In the genomic region with DNA sequence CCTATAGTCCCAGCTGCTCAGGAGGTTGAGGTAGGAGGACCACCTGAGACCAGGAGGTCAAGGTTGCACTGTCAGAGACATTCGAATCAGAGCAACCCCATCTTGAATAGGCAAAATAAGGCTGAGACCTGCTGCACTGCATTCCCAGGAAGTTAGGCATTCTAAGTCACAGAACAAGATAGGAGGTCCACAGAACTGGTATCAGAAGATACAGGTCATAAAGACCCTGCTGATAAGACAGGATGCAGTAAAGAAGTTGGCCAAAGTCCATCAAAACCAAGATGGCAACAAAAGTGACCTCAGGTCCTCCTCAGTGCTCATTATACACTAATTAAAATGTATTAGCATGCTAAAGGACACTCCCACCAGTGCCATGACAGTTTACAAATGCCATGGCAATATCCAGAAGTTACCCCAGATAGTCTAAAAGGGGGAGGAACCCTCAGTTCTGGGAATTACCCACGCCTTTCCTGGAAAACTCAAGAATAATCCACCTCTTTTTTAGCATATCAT, we compare ENCODE assay signal across 1 cellular context.
TF ChIP-seq lines count a peak whose summit lies in the region.

No MANE protein-coding gene starts in this region.

TF ChIP-seq in K562, 482 proteins besides CTCF, POLR2A, EP300 and RAD21 (continued from another document and continues in another):
- TF ChIP-seq, protein P1, sequence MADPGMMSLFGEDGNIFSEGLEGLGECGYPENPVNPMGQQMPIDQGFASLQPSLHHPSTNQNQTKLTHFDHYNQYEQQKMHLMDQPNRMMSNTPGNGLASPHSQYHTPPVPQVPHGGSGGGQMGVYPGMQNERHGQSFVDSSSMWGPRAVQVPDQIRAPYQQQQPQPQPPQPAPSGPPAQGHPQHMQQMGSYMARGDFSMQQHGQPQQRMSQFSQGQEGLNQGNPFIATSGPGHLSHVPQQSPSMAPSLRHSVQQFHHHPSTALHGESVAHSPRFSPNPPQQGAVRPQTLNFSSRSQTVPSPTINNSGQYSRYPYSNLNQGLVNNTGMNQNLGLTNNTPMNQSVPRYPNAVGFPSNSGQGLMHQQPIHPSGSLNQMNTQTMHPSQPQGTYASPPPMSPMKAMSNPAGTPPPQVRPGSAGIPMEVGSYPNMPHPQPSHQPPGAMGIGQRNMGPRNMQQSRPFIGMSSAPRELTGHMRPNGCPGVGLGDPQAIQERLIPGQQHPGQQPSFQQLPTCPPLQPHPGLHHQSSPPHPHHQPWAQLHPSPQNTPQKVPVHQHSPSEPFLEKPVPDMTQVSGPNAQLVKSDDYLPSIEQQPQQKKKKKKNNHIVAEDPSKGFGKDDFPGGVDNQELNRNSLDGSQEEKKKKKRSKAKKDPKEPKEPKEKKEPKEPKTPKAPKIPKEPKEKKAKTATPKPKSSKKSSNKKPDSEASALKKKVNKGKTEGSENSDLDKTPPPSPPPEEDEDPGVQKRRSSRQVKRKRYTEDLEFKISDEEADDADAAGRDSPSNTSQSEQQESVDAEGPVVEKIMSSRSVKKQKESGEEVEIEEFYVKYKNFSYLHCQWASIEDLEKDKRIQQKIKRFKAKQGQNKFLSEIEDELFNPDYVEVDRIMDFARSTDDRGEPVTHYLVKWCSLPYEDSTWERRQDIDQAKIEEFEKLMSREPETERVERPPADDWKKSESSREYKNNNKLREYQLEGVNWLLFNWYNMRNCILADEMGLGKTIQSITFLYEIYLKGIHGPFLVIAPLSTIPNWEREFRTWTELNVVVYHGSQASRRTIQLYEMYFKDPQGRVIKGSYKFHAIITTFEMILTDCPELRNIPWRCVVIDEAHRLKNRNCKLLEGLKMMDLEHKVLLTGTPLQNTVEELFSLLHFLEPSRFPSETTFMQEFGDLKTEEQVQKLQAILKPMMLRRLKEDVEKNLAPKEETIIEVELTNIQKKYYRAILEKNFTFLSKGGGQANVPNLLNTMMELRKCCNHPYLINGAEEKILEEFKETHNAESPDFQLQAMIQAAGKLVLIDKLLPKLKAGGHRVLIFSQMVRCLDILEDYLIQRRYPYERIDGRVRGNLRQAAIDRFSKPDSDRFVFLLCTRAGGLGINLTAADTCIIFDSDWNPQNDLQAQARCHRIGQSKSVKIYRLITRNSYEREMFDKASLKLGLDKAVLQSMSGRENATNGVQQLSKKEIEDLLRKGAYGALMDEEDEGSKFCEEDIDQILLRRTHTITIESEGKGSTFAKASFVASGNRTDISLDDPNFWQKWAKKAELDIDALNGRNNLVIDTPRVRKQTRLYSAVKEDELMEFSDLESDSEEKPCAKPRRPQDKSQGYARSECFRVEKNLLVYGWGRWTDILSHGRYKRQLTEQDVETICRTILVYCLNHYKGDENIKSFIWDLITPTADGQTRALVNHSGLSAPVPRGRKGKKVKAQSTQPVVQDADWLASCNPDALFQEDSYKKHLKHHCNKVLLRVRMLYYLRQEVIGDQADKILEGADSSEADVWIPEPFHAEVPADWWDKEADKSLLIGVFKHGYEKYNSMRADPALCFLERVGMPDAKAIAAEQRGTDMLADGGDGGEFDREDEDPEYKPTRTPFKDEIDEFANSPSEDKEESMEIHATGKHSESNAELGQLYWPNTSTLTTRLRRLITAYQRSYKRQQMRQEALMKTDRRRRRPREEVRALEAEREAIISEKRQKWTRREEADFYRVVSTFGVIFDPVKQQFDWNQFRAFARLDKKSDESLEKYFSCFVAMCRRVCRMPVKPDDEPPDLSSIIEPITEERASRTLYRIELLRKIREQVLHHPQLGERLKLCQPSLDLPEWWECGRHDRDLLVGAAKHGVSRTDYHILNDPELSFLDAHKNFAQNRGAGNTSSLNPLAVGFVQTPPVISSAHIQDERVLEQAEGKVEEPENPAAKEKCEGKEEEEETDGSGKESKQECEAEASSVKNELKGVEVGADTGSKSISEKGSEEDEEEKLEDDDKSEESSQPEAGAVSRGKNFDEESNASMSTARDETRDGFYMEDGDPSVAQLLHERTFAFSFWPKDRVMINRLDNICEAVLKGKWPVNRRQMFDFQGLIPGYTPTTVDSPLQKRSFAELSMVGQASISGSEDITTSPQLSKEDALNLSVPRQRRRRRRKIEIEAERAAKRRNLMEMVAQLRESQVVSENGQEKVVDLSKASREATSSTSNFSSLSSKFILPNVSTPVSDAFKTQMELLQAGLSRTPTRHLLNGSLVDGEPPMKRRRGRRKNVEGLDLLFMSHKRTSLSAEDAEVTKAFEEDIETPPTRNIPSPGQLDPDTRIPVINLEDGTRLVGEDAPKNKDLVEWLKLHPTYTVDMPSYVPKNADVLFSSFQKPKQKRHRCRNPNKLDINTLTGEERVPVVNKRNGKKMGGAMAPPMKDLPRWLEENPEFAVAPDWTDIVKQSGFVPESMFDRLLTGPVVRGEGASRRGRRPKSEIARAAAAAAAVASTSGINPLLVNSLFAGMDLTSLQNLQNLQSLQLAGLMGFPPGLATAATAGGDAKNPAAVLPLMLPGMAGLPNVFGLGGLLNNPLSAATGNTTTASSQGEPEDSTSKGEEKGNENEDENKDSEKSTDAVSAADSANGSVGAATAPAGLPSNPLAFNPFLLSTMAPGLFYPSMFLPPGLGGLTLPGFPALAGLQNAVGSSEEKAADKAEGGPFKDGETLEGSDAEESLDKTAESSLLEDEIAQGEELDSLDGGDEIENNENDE (IDR thresholded peaks at IDR 0.05; ENCODE audit: low read depth, low read length): no peak
- TF ChIP-seq ZNF717 (CRISPR knock-in tag; IDR thresholded peaks at IDR 0.05) (no peak), ZNF57 (CRISPR knock-in tag; IDR thresholded peaks at IDR 0.05) (no peak), ZNF124 (CRISPR knock-in tag; IDR thresholded peaks at IDR 0.05) (no peak), SLC30A9 (CRISPR knock-in tag; IDR thresholded peaks at IDR 0.05) (no peak), ZBTB1 (CRISPR knock-in tag; IDR thresholded peaks at IDR 0.05; ENCODE audit: borderline replicate concordance, low read depth) (no peak), MYBL2 (IDR thresholded peaks at IDR 0.05; ENCODE audit: low read depth) (no peak), MYBL2 (CRISPR knock-in tag; IDR thresholded peaks at IDR 0.05; ENCODE audit: borderline replicate concordance) (no peak), EGR1 (conservative IDR thresholded peaks at IDR 0.05) (peak; percentile 63), NR3C1 (CRISPR knock-in tag; IDR thresholded peaks at IDR 0.05) (no peak), CBX5 (IDR thresholded peaks at IDR 0.05; ENCODE audit: borderline replicate concordance, low read depth) (no peak), E2F3 (CRISPR knock-in tag; IDR thresholded peaks at IDR 0.05) (0 out of 2 replicates have a peak, but pooled peaks have one; percentile 10), MED1 (CRISPR knock-in tag; IDR thresholded peaks at IDR 0.05; ENCODE audit: borderline replicate concordance) (no peak), SRF (CRISPR knock-in tag; IDR thresholded peaks at IDR 0.05) (no peak), TAF1 (IDR thresholded peaks at IDR 0.05; ENCODE audit: control insufficient read depth, extremely low read depth, insufficient read depth, low read length, severe bottlenecking) (no peak), TBL1XR1 (IDR thresholded peaks at IDR 0.05; ENCODE audit: low read length in 2 of 2) (0 out of 4 replicates have a peak, but pooled peaks of 1 of the 2 experiments have one; percentile 6), STAT5B (CRISPR knock-in tag; IDR thresholded peaks at IDR 0.05) (no peak), ZNF24 (IDR thresholded peaks at IDR 0.05) (no peak), CTBP1 (IDR thresholded peaks at IDR 0.05; ENCODE audit: borderline replicate concordance) (no peak), ZNF133 (CRISPR knock-in tag; IDR thresholded peaks at IDR 0.05) (no peak), ZNF212 (CRISPR knock-in tag; IDR thresholded peaks at IDR 0.05) (no peak), NR4A1 (CRISPR knock-in tag; IDR thresholded peaks at IDR 0.05) (no peak), NR4A1 (tag; IDR thresholded peaks at IDR 0.05) (peak; percentile 78; the same call in 1 of the 2 replicates), KLF1 (tag; IDR thresholded peaks at IDR 0.05) (no peak), NR2C2 (CRISPR knock-in tag; IDR thresholded peaks at IDR 0.05) (no peak), NR2C2 (tag; IDR thresholded peaks at IDR 0.05) (peak; percentile 61; the same call in 1 of the 2 replicates), XRCC4 (IDR thresholded peaks at IDR 0.05; ENCODE audit: extremely low read depth, insufficient read depth, insufficient read length) (no peak)
- TF ChIP-seq, protein P2, sequence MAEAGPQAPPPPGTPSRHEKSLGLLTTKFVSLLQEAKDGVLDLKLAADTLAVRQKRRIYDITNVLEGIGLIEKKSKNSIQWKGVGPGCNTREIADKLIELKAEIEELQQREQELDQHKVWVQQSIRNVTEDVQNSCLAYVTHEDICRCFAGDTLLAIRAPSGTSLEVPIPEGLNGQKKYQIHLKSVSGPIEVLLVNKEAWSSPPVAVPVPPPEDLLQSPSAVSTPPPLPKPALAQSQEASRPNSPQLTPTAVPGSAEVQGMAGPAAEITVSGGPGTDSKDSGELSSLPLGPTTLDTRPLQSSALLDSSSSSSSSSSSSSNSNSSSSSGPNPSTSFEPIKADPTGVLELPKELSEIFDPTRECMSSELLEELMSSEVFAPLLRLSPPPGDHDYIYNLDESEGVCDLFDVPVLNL (CRISPR knock-in tag; IDR thresholded peaks at IDR 0.05; ENCODE audit: low read depth): no peak
- TF ChIP-seq, protein P3, sequence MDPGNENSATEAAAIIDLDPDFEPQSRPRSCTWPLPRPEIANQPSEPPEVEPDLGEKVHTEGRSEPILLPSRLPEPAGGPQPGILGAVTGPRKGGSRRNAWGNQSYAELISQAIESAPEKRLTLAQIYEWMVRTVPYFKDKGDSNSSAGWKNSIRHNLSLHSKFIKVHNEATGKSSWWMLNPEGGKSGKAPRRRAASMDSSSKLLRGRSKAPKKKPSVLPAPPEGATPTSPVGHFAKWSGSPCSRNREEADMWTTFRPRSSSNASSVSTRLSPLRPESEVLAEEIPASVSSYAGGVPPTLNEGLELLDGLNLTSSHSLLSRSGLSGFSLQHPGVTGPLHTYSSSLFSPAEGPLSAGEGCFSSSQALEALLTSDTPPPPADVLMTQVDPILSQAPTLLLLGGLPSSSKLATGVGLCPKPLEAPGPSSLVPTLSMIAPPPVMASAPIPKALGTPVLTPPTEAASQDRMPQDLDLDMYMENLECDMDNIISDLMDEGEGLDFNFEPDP (CRISPR knock-in tag; IDR thresholded peaks at IDR 0.05): no peak
- TF ChIP-seq, protein P4, sequence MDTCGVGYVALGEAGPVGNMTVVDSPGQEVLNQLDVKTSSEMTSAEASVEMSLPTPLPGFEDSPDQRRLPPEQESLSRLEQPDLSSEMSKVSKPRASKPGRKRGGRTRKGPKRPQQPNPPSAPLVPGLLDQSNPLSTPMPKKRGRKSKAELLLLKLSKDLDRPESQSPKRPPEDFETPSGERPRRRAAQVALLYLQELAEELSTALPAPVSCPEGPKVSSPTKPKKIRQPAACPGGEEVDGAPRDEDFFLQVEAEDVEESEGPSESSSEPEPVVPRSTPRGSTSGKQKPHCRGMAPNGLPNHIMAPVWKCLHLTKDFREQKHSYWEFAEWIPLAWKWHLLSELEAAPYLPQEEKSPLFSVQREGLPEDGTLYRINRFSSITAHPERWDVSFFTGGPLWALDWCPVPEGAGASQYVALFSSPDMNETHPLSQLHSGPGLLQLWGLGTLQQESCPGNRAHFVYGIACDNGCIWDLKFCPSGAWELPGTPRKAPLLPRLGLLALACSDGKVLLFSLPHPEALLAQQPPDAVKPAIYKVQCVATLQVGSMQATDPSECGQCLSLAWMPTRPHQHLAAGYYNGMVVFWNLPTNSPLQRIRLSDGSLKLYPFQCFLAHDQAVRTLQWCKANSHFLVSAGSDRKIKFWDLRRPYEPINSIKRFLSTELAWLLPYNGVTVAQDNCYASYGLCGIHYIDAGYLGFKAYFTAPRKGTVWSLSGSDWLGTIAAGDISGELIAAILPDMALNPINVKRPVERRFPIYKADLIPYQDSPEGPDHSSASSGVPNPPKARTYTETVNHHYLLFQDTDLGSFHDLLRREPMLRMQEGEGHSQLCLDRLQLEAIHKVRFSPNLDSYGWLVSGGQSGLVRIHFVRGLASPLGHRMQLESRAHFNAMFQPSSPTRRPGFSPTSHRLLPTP (IDR thresholded peaks at IDR 0.05; ENCODE audit: borderline replicate concordance, extremely low read depth, insufficient read length): no peak
- TF ChIP-seq, protein P5, sequence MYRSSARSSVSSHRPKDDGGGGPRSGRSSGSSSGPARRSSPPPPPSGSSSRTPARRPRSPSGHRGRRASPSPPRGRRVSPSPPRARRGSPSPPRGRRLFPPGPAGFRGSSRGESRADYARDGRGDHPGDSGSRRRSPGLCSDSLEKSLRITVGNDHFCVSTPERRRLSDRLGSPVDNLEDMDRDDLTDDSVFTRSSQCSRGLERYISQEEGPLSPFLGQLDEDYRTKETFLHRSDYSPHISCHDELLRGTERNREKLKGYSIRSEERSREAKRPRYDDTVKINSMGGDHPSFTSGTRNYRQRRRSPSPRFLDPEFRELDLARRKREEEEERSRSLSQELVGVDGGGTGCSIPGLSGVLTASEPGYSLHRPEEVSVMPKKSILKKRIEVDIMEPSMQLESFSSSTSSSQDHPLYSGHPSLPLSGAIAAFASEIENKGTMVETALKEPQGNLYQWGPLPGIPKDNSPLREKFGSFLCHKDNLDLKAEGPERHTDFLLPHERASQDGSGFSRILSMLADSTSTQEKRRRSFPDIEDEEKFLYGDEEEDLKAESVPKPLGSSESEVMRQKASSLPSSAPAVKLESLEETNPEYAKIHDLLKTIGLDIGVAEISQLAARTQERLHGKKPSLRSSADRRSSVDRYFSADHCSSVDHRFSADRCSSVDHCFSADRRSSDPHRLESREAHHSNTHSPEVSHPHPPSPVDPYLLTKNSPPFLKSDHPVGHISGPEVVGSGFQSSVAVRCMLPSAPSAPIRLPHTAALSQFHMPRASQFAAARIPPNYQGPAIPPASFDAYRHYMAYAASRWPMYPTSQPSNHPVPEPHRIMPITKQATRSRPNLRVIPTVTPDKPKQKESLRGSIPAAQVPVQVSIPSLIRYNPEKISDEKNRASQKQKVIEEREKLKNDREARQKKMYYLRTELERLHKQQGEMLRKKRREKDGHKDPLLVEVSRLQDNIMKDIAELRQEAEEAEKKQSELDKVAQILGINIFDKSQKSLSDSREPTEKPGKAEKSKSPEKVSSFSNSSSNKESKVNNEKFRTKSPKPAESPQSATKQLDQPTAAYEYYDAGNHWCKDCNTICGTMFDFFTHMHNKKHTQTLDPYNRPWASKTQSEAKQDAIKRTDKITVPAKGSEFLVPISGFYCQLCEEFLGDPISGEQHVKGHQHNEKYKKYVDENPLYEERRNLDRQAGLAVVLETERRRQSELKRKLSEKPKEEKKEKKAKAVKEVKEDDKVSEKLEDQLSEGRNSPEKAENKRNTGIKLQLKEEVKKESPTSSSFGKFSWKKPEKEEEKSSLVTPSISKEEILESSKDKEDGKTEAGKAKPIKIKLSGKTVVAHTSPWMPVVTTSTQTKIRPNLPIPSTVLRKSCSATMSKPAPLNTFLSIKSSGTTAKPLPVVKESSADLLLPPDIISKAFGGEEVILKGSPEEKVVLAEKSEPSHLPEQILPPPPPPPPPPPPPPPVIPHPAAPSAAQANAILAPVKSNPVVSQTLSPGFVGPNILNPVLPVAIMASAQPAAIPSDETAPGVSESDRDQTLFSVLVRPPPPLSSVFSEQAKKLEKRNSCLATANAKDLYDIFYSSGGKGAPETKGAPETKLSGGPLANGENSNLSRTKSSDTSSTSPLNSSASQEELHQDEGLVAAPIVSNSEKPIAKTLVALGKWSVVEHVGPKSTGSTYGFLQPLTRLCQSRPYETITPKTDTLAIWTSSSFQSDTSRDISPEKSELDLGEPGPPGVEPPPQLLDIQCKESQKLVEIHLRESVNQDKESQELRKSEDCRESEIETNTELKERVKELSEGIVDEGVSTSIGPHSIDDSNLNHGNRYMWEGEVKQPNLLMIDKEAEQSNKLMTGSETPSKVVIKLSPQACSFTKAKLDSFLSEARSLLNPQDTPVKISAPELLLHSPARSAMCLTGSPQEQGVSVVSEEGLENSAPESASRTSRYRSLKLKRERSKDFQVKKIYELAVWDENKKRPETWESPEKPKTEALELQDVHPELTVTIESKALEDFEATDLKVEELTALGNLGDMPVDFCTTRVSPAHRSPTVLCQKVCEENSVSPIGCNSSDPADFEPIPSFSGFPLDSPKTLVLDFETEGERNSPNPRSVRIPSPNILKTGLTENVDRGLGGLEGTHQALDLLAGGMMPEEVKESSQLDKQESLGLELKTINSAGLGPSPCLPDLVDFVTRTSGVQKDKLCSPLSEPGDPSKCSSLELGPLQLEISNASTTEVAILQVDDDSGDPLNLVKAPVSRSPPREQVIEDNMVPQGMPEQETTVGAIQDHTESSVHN (IDR thresholded peaks at IDR 0.05; ENCODE audit: borderline replicate concordance in 1 of 2, low read depth in 1 of 2): no peak
